10 cellular contexts compared by ENCODE assay signal in genomic region chr3:191136347-191136746, GRCh38.
A peak's percentile ranks its signal among the peaks of the same experiment; 100 is the strongest.
DNase-seq lines count a peak whose midpoint lies in the region; ATAC-seq and TF ChIP-seq lines count a peak whose summit lies in the region.
"Had no signal": no experiment of that assay in that cellular context is flagged by ENCODE, and none has a peak within 500 bp of the region (broad histone marks: within the 10 kb centered on the region; RNA-seq: fewer than 3 reads in every experiment).

No MANE protein-coding gene starts in this region.

- H3K4me1 Mint-ChIP-seq in T-helper 2 cell treated with Interferon-gamma antibody and Interleukin-4, amounts not matched to agents 5 μg/mL and 100 μg/mL, for 36 hours (ENCODE audit: low read depth) = no peaks in the 10 kb centered on the region

- peaks cover 12% of the 10 kb centered on the region for H3K36me3 ChIP-seq in OCI-LY7 (ENCODE audit: insufficient read depth, low read length)
- H3K36me3 ChIP-seq: SJSA1 had no signal

- no peak for ATAC-seq in stimulated activated naive CD8-positive, alpha-beta T cell treated with anti-CD3 and anti-CD28 coated beads, Interleukin-15, Interleukin-2, amounts not matched to agents 100 U/mL and 50 U/mL, for 24 hours

- H4K20me1 ChIP-seq in OCI-LY7 (ENCODE audit: insufficient read depth, low read length) = no peaks in the 10 kb centered on the region

- H3K9me3 ChIP-seq in AG04450 (ENCODE audit: control insufficient read depth, insufficient read depth, low read length) (no peaks in the 10 kb centered on the region), OCI-LY7 (ENCODE audit: low read length) (peaks cover 22% of the 10 kb centered on the region; the same call in 1 of the 2 replicates)
- H3K9me3 ChIP-seq: SJSA1 had no signal

- H3K27ac ChIP-seq in AG04450 (ENCODE audit: low read depth, low read length) (no peak overlapping the region), OCI-LY7 (ENCODE audit: low read depth, low read length, poor library complexity, severe bottlenecking) (no peak overlapping the region)
- H3K27ac ChIP-seq: SJSA1 had no signal

- H3K27ac Mint-ChIP-seq in T-helper 2 cell treated with Interferon-gamma antibody and Interleukin-4, amounts not matched to agents 5 μg/mL and 100 μg/mL, for 36 hours = no peak overlapping the region

- H3K4me3 ChIP-seq in AG04450 (ENCODE audit: low read depth, low read length) (no peak overlapping the region), OCI-LY7 (ENCODE audit: low read depth, low read length, poor library complexity, severe bottlenecking) (no peak overlapping the region), fibroblast of villous mesenchyme (ENCODE audit: low read depth, low read length) (no peak overlapping the region)
- H3K4me3 ChIP-seq: SJSA1 had no signal

- H3K9me2 ChIP-seq in OCI-LY7 (ENCODE audit: insufficient read depth, low read length) = no peaks in the 10 kb centered on the region

- H2AFZ ChIP-seq in OCI-LY7 (ENCODE audit: low read length) = no peak overlapping the region

- DNase-seq in AG04450 (ENCODE audit: low read depth, low spot score) (no peak), GM13976 (ENCODE audit: low spot score) (peak; percentile 51), OCI-LY7 (ENCODE audit: low spot score) (peak; percentile 29), fibroblast of villous mesenchyme (ENCODE audit: low read depth) (peak; percentile 48), NCI-H1048 (lab: John Stamatoyannopoulos, UW) (no peak), posterior cingulate gyrus (no peak)
- DNase-seq in T-helper 2 cell treated with Interferon-gamma antibody and Interleukin-4, amounts not matched to agents 5 μg/mL and 100 μg/mL, for 36 hours (ENCODE audit: low spot score) = no peak
- no peak for DNase-seq in stimulated activated naive CD8-positive, alpha-beta T cell treated with anti-CD3 and anti-CD28 coated beads, Interleukin-15, Interleukin-2, amounts not matched to agents 100 U/mL and 50 U/mL, for 24 hours
- DNase-seq: stimulated activated CD4-positive, alpha-beta T cell treated with anti-CD3 and anti-CD28 coated beads, Interleukin-12 subunit alpha, Interleukin-12 subunit beta, amount 100 ng/mL, for 4 hours had no signal

- no peaks in the 10 kb centered on the region for H3K9me3 Mint-ChIP-seq in T-helper 2 cell treated with Interferon-gamma antibody and Interleukin-4, amounts not matched to agents 5 μg/mL and 100 μg/mL, for 36 hours

- H3K4me2 ChIP-seq in OCI-LY7 (ENCODE audit: low read length) = no peak overlapping the region

- H3K4me3 Mint-ChIP-seq in T-helper 2 cell treated with Interferon-gamma antibody and Interleukin-4, amounts not matched to agents 5 μg/mL and 100 μg/mL, for 36 hours = no peak overlapping the region

- POLR2A ChIA-PET in AG04450 (lab: Yijun Ruan, JAX) = no interaction called here
- POLR2A ChIA-PET in OCI-LY7 (lab: Charles Lee) = interaction anchor here (0.6 to 3.4 kb wide), 3 partner anchors 7 to 88 kb away, joined by 3 to 28 read pairs (median 3); no protein-coding TSS in a partner anchor

- no peaks in the 10 kb centered on the region for H3K27me3 ChIP-seq in AG04450 (ENCODE audit: control insufficient read depth, insufficient read depth, low read length)
- H3K27me3 ChIP-seq: SJSA1 had no signal

- no TSS peak for BruUV-seq in OCI-LY7 (replicated peaks; lab: Mats Ljungman, UMichigan)

- CTCF ChIA-PET in AG04450 (lab: Charles Lee) (interaction anchor here (0.7 to 0.8 kb wide), 2 partner anchors 26 to 38 kb away, joined by 3 to 4 read pairs; no protein-coding TSS in a partner anchor), OCI-LY7 (lab: Charles Lee; ENCODE audit: unreplicated experiment) (no interaction called here)

- H3K4me1 ChIP-seq in OCI-LY7 (ENCODE audit: insufficient read depth, low read length, poor library complexity, severe bottlenecking) = peaks cover 48% of the 10 kb centered on the region
- H3K4me1 ChIP-seq: SJSA1 had no signal

- intact Hi-C loops in OCI-LY7 (cut with micrococcal nuclease; ENCODE audit: unreplicated experiment) = loop anchor here (5.0 kb wide), 1 partner anchor 116 kb away; no protein-coding TSS in a partner anchor
- intact Hi-C loops in posterior cingulate gyrus (cut with DNase I) = no loop called here

- H3K79me2 ChIP-seq in OCI-LY7 (ENCODE audit: insufficient read depth, low read depth, low read length) = no peaks in the 10 kb centered on the region

- in situ Hi-C loops in GM13976 (cut with MboI; ENCODE audit: low sequenced_read_pairs, unreplicated experiment) = no loop called here

- no peaks in the 10 kb centered on the region for H3K27me3 Mint-ChIP-seq in T-helper 2 cell treated with Interferon-gamma antibody and Interleukin-4, amounts not matched to agents 5 μg/mL and 100 μg/mL, for 36 hours (ENCODE audit: low read depth)

- H3K36me3 Mint-ChIP-seq in T-helper 2 cell treated with Interferon-gamma antibody and Interleukin-4, amounts not matched to agents 5 μg/mL and 100 μg/mL, for 36 hours (ENCODE audit: low read depth) = no peaks in the 10 kb centered on the region

- TF ChIP-seq CTCF in AG04450 (IDR thresholded peaks at IDR 0.05; ENCODE audit: low read depth, low read length) (peak; percentile 29; the same call in 1 of the 2 replicates), GM13976 (IDR thresholded peaks at IDR 0.05; ENCODE audit: borderline replicate concordance, control extremely low read depth, extremely low read depth, insufficient read depth, missing control alignments) (peak; percentile 23), OCI-LY7 (conservative IDR thresholded peaks at IDR 0.05; ENCODE audit: low read length) (peak; percentile 71), fibroblast of villous mesenchyme (IDR thresholded peaks at IDR 0.05; ENCODE audit: insufficient read depth, low read depth, low read length) (peak; percentile 61)

Comparison
In these comparisons a context has a peak if more than half of its experiments do, and no peak if none do; other contexts are left out.
1. DNase-seq: peak in GM13976 (single experiment), OCI-LY7 (single experiment) and fibroblast of villous mesenchyme (single experiment); none in AG04450 (single experiment), NCI-H1048 (single experiment), T-helper 2 cell treated with Interferon-gamma antibody and Interleukin-4, amounts not matched to agents 5 μg/mL and 100 μg/mL, for 36 hours (single experiment), posterior cingulate gyrus (0 of 10) and stimulated activated naive CD8-positive, alpha-beta T cell treated with anti-CD3 and anti-CD28 coated beads, Interleukin-15, Interleukin-2, amounts not matched to agents 100 U/mL and 50 U/mL, for 24 hours (single experiment).
2. Peak in every context shown above with its lines, with median percentiles within 50 percentile points of each other: CTCF ChIP-seq.